1 cellular context compared by ENCODE assay signal in genomic region chr3:107650788-107651187, GRCh38.
TF ChIP-seq lines count a peak whose summit lies in the region.

No MANE protein-coding gene starts in this region.

TF ChIP-seq in HepG2, 621 proteins besides CTCF, POLR2A, EP300 and RAD21 (continued from another document):
- TF ChIP-seq ZFP91 (CRISPR knock-in tag; IDR thresholded peaks at IDR 0.05; ENCODE audit: borderline replicate concordance) (no peak), ZXDC (CRISPR knock-in tag; IDR thresholded peaks at IDR 0.05) (no peak), ZNF839 (CRISPR knock-in tag; IDR thresholded peaks at IDR 0.05; ENCODE audit: borderline replicate concordance) (no peak), ZNF615 (CRISPR knock-in tag; IDR thresholded peaks at IDR 0.05; ENCODE audit: borderline replicate concordance) (no peak), MED1 (CRISPR knock-in tag; IDR thresholded peaks at IDR 0.05) (no peak), FUBP1 (CRISPR knock-in tag; IDR thresholded peaks at IDR 0.05; ENCODE audit: borderline replicate concordance) (no peak), HIVEP1 (CRISPR knock-in tag; IDR thresholded peaks at IDR 0.05) (no peak), ZFP82 (CRISPR knock-in tag; IDR thresholded peaks at IDR 0.05; ENCODE audit: borderline replicate concordance) (no peak), ZNF619 (CRISPR knock-in tag; IDR thresholded peaks at IDR 0.05) (no peak), FOXK1 (CRISPR knock-in tag; IDR thresholded peaks at IDR 0.05; ENCODE audit: borderline replicate concordance, low read depth) (no peak)
TF ChIP-seq in HepG2: peak in this region for 0.
